15 cellular contexts compared by ENCODE assay signal in genomic region chr10:93334901-93335312, GRCh38.
DNase-seq lines count a peak whose midpoint lies in the region; ATAC-seq and TF ChIP-seq lines count a peak whose summit lies in the region.
"Had no signal": no experiment of that assay in that cellular context is flagged by ENCODE, and none has a peak within 500 bp of the region (broad histone marks: within the 10 kb centered on the region; RNA-seq: fewer than 3 reads in every experiment).

No MANE protein-coding gene starts in this region.

- H3K27me3 ChIP-seq in RWPE2 (ENCODE audit: insufficient read depth, poor library complexity, severe bottlenecking): no peaks in the 10 kb centered on the region
- no peaks in the 10 kb centered on the region for H3K27me3 ChIP-seq in neural progenitor cell
- H3K27me3 ChIP-seq: adrenal gland, upper lobe of left lung had no signal

- no peak overlapping the region for H3K4me3 ChIP-seq in HEK293 (ENCODE audit: low read depth, low read length)
- H3K4me3 ChIP-seq in RWPE2 (ENCODE audit: severe bottlenecking): no peak overlapping the region
- H3K4me3 ChIP-seq in neural progenitor cell: no peak overlapping the region
- H3K4me3 ChIP-seq: adrenal gland, upper lobe of left lung had no signal

- H3K4me2 ChIP-seq in neural progenitor cell: no peak overlapping the region

- H3K27ac ChIP-seq in HEK293 (ENCODE audit: extremely low read depth, low read depth, low read length) (no peak overlapping the region), RWPE2 (ENCODE audit: poor library complexity, severe bottlenecking) (peak overlapping the region; percentile 51), neural progenitor cell (no peak overlapping the region)
- H3K27ac ChIP-seq: adrenal gland, upper lobe of left lung had no signal

- ATAC-seq in RWPE2 (ENCODE audit: low read depth): peak; percentile 86
- no peak for ATAC-seq in activated CD8-positive, alpha-beta T cell treated with anti-CD3 and anti-CD28 coated beads, Interleukin-2, amount 10 ng/mL, durations not matched to agents 7 days and 5 days
- no peak for ATAC-seq in GM18502 (IDR thresholded peaks at IDR 0.05; ENCODE audit: poor library complexity, unreplicated experiment)

- H3K4me3 Mint-ChIP-seq in Calu3 (ENCODE audit: low read depth, unreplicated experiment) (no peak overlapping the region), neural progenitor cell (no peak overlapping the region)
- H3K4me3 Mint-ChIP-seq in activated CD8-positive, alpha-beta T cell treated with anti-CD3 and anti-CD28 coated beads, Interleukin-2, amount 10 ng/mL, durations not matched to agents 7 days and 5 days: no peak overlapping the region

- TF ChIP-seq CTCF in Calu3 (IDR thresholded peaks at IDR 0.05; ENCODE audit: unreplicated experiment) (no peak), HEK293 (tag by site-specific recombination; IDR thresholded peaks at IDR 0.05) (no peak), RWPE2 (IDR thresholded peaks at IDR 0.05; ENCODE audit: poor library complexity, severe bottlenecking) (no peak), neural progenitor cell (IDR thresholded peaks at IDR 0.05) (no peak)

- CTCF ChIA-PET in Calu3 (lab: Charles Lee): no interaction called here
- CTCF ChIA-PET in HEK293 (lab: Yijun Ruan, JAX): no interaction called here
- CTCF ChIA-PET in activated CD8-positive, alpha-beta T cell treated with anti-CD3 and anti-CD28 coated beads, Interleukin-2, amount 10 ng/mL, durations not matched to agents 7 days and 5 days (lab: Charles Lee): no interaction called here

- H3K36me3 ChIP-seq in HEK293 (ENCODE audit: control insufficient read depth in 2 of 2, insufficient read depth in 1 of 2, low read length in 2 of 2) (no peaks in the 10 kb centered on the region), RWPE2 (ENCODE audit: low read depth) (peaks cover 92% of the 10 kb centered on the region), neural progenitor cell (no peaks in the 10 kb centered on the region)

- H3K79me2 ChIP-seq in neural progenitor cell (ENCODE audit: low read depth): no peaks in the 10 kb centered on the region

- H3K9me3 ChIP-seq in HEK293 (ENCODE audit: control insufficient read depth, insufficient read depth, low read depth, low read length) (no peaks in the 10 kb centered on the region), RWPE2 (ENCODE audit: severe bottlenecking) (no peaks in the 10 kb centered on the region), neural progenitor cell (ENCODE audit: low read depth) (no peaks in the 10 kb centered on the region)
- H3K9me3 ChIP-seq: adrenal gland, upper lobe of left lung had no signal

- H3K4me1 Mint-ChIP-seq in Calu3 (ENCODE audit: low read depth, unreplicated experiment): no peaks in the 10 kb centered on the region
- no peaks in the 10 kb centered on the region for H3K4me1 Mint-ChIP-seq in activated CD8-positive, alpha-beta T cell treated with anti-CD3 and anti-CD28 coated beads, Interleukin-2, amount 10 ng/mL, durations not matched to agents 7 days and 5 days (ENCODE audit: low read depth)
- no peaks in the 10 kb centered on the region for H3K4me1 Mint-ChIP-seq in neural progenitor cell

- no peak overlapping the region for H3K9ac ChIP-seq in neural progenitor cell

- peak; percentile 26 for DNase-seq in Calu3
- peak; percentile 75 for DNase-seq in RWPE2 (ENCODE audit: low spot score)
- peak; percentile 49 for DNase-seq in iPS-NIHi11 (ENCODE audit: low spot score)
- no peak for DNase-seq in NCI-H446 treated with DMSO at 0.1 percent for 48 hours (lab: John Stamatoyannopoulos, UW)
- DNase-seq in activated CD8-positive, alpha-beta T cell treated with anti-CD3 and anti-CD28 coated beads, Interleukin-2, amount 10 ng/mL, durations not matched to agents 7 days and 5 days: no peak
- no peak for DNase-seq in neural progenitor cell (ENCODE audit: low spot score)
- DNase-seq: activated CD4-positive, alpha-beta T cell treated with anti-CD3 and anti-CD28 coated beads, Interleukin-2, amount 50 U/mL, for 4 hours; adrenal gland; DND-41; left cardiac atrium; occipital lobe; stimulated activated CD4-positive, alpha-beta T cell treated with anti-CD3 and anti-CD28 coated beads, Interleukin-4, amount 100 ng/mL, for 24 hours had no signal

- H4K20me1 ChIP-seq in neural progenitor cell (ENCODE audit: low read depth): no peaks in the 10 kb centered on the region

- H3K9me3 Mint-ChIP-seq in Calu3 (ENCODE audit: low read depth, unreplicated experiment) (no peaks in the 10 kb centered on the region), neural progenitor cell (no peaks in the 10 kb centered on the region)
- H3K9me3 Mint-ChIP-seq in activated CD8-positive, alpha-beta T cell treated with anti-CD3 and anti-CD28 coated beads, Interleukin-2, amount 10 ng/mL, durations not matched to agents 7 days and 5 days (ENCODE audit: insufficient read depth): no peaks in the 10 kb centered on the region

- POLR2A ChIA-PET in HEK293 (lab: Yijun Ruan, JAX): no interaction called here
- POLR2A ChIA-PET in activated CD8-positive, alpha-beta T cell treated with anti-CD3 and anti-CD28 coated beads, Interleukin-2, amount 10 ng/mL, durations not matched to agents 7 days and 5 days (lab: Charles Lee): no interaction called here

- peaks cover 4% of the 10 kb centered on the region for H3F3A ChIP-seq in neural progenitor cell (ENCODE audit: low read depth)

- intact Hi-C loops in Calu3 (cut with micrococcal nuclease; ENCODE audit: unreplicated experiment): no loop called here

- no peak overlapping the region for H3K27ac Mint-ChIP-seq in Calu3 (ENCODE audit: unreplicated experiment)
- no peak overlapping the region for H3K27ac Mint-ChIP-seq in activated CD8-positive, alpha-beta T cell treated with anti-CD3 and anti-CD28 coated beads, Interleukin-2, amount 10 ng/mL, durations not matched to agents 7 days and 5 days
- no peak overlapping the region for H3K27ac Mint-ChIP-seq in neural progenitor cell

- H2AFZ ChIP-seq in neural progenitor cell (replicated peaks): no peak overlapping the region

- H3K36me3 Mint-ChIP-seq in Calu3 (ENCODE audit: insufficient read depth, unreplicated experiment) (peaks cover 36% of the 10 kb centered on the region), neural progenitor cell (no peaks in the 10 kb centered on the region)
- H3K36me3 Mint-ChIP-seq in activated CD8-positive, alpha-beta T cell treated with anti-CD3 and anti-CD28 coated beads, Interleukin-2, amount 10 ng/mL, durations not matched to agents 7 days and 5 days (ENCODE audit: low read depth): no peaks in the 10 kb centered on the region

- H3K4me1 ChIP-seq in HEK293 (ENCODE audit: control insufficient read depth, insufficient read depth, low read length): no peaks in the 10 kb centered on the region
- peaks cover 22% of the 10 kb centered on the region for H3K4me1 ChIP-seq in RWPE2 (ENCODE audit: insufficient read depth, poor library complexity, severe bottlenecking)
- H3K4me1 ChIP-seq in neural progenitor cell: peaks cover 9% of the 10 kb centered on the region
- H3K4me1 ChIP-seq: adrenal gland, upper lobe of left lung had no signal

- BruUV-seq in Calu3 (replicated peaks; lab: Mats Ljungman, UMichigan): no TSS peak

- no peaks in the 10 kb centered on the region for H3K27me3 Mint-ChIP-seq in Calu3 (ENCODE audit: unreplicated experiment)
- no peaks in the 10 kb centered on the region for H3K27me3 Mint-ChIP-seq in activated CD8-positive, alpha-beta T cell treated with anti-CD3 and anti-CD28 coated beads, Interleukin-2, amount 10 ng/mL, durations not matched to agents 7 days and 5 days (ENCODE audit: low read depth)
- H3K27me3 Mint-ChIP-seq in neural progenitor cell (ENCODE audit: insufficient read depth, low read depth): no peaks in the 10 kb centered on the region

TF ChIP-seq in HEK293, 187 proteins besides CTCF, POLR2A, EP300 and RAD21 (continues in another document):
- TF ChIP-seq ZNF350 (tag by site-specific recombination; IDR thresholded peaks at IDR 0.05): no peak
- TF ChIP-seq KLF17 (tag by site-specific recombination; IDR thresholded peaks at IDR 0.05): peak; percentile 28; the same call in 1 of the 2 replicates
- no peak for TF ChIP-seq KLF1 (tag by site-specific recombination; IDR thresholded peaks at IDR 0.05)
- TF ChIP-seq HOXA7 (CRISPR knock-in tag; IDR thresholded peaks at IDR 0.05; ENCODE audit: borderline replicate concordance): no peak
- no peak for TF ChIP-seq TSHZ1 (tag by site-specific recombination; IDR thresholded peaks at IDR 0.05; ENCODE audit: borderline replicate concordance)
- TF ChIP-seq SP2 (tag by site-specific recombination; IDR thresholded peaks at IDR 0.05): no peak

Comparison
In these comparisons a context has a peak if more than half of its experiments do, and no peak if none do; other contexts are left out.
1. DNase-seq: peak in Calu3 (single experiment), RWPE2 (single experiment) and iPS-NIHi11 (single experiment); none in NCI-H446 treated with DMSO at 0.1 percent for 48 hours (single experiment), activated CD8-positive, alpha-beta T cell treated with anti-CD3 and anti-CD28 coated beads, Interleukin-2, amount 10 ng/mL, durations not matched to agents 7 days and 5 days (single experiment) and neural progenitor cell (single experiment).